Comparison of ENCODE assay signal across 12 cellular contexts in genomic region chr3:70308760-70309159, GRCh38. TPM values are rescaled to one million over a fixed set of nuclear protein-coding genes. Genes with fewer than 3 reads are reported as not detected.
DNase-seq lines count a peak whose midpoint lies in the region; ATAC-seq and TF ChIP-seq lines count a peak whose summit lies in the region.
"Had no signal": no experiment of that assay in that cellular context is flagged by ENCODE, and none has a peak within 500 bp of the region (broad histone marks: within the 10 kb centered on the region; RNA-seq: fewer than 3 reads in every experiment).

No MANE protein-coding gene starts in this region.

- H4K20me1 ChIP-seq in OCI-LY1 (ENCODE audit: insufficient read depth, low read length), result no peaks in the 10 kb centered on the region

- DNase-seq in NCI-H748 (lab: John Stamatoyannopoulos, UW; ENCODE audit: unreplicated experiment) (peak; percentile 15), NCI-H748 treated with DMSO at 0.1 percent for 48 hours (lab: John Stamatoyannopoulos, UW) (no peak), foreskin keratinocyte (no peak), testis (peak; percentile 24), SKM-1 treated with dmso at 0.1 percent for 144 hours (lab: John Stamatoyannopoulos, UW; ENCODE audit: unreplicated experiment) (no peak), ascending aorta (ENCODE audit: low spot score in 2 of 2) (no peak)
- DNase-seq: activated naive CD8-positive, alpha-beta T cell treated with anti-CD3 and anti-CD28 coated beads, Interleukin-2, amount 10 ng/mL, durations not matched to agents 7 days and 5 days; heart left ventricle; NCI-H1694; T-helper 2 cell had no signal

- no peaks in the 10 kb centered on the region for H3K79me2 ChIP-seq in OCI-LY1 (ENCODE audit: insufficient read depth, low read length)

- no peak overlapping the region for H3K4me2 ChIP-seq in OCI-LY1 (ENCODE audit: low read length)

- H3K9me3 ChIP-seq in OCI-LY1 (ENCODE audit: low read length) (no peaks in the 10 kb centered on the region), testis (no peaks in the 10 kb centered on the region), ascending aorta (no peaks in the 10 kb centered on the region)
- H3K9me3 ChIP-seq: heart left ventricle had no signal

- no peak overlapping the region for H3K9ac ChIP-seq in OCI-LY1 (ENCODE audit: low read length)

- 54 to 66% methylated on average over 3 of the region's 3 CpGs for WGBS in testis, 2 donors

- no peak overlapping the region for H2AFZ ChIP-seq in OCI-LY1 (ENCODE audit: low read length)

- ATAC-seq in foreskin keratinocyte (no peak), HG02678 (IDR thresholded peaks at IDR 0.05; ENCODE audit: unreplicated experiment) (no peak)
- ATAC-seq: heart left ventricle had no signal

- H3K36me3 ChIP-seq in OCI-LY1 (ENCODE audit: insufficient read depth, low read length) (no peaks in the 10 kb centered on the region), testis (ENCODE audit: low read depth, missing control alignments) (no peaks in the 10 kb centered on the region), ascending aorta (no peaks in the 10 kb centered on the region)
- H3K36me3 ChIP-seq: heart left ventricle had no signal

- H3F3A ChIP-seq in OCI-LY1 (ENCODE audit: insufficient read depth, low read length), result no peaks in the 10 kb centered on the region

- no peak for TF ChIP-seq POLR2A in testis (IDR thresholded peaks at IDR 0.05)

- TF ChIP-seq CTCF in OCI-LY1 (IDR thresholded peaks at IDR 0.05; ENCODE audit: low read length) (peak; percentile 12; the same call in 1 of the 2 replicates), foreskin keratinocyte (conservative IDR thresholded peaks at IDR 0.05) (peak; percentile 26), testis (IDR thresholded peaks at IDR 0.05) (no peak), ascending aorta (IDR thresholded peaks at IDR 0.05) (no peak)

- intact Hi-C loops in testis (cut with DNase I; ENCODE audit: low total_unique reads), result no loop called here
- intact Hi-C loops in ascending aorta (cut with DNase I), result no loop called here

- H3K27ac ChIP-seq in OCI-LY1 (ENCODE audit: low read depth, low read length, poor library complexity, severe bottlenecking), result no peak overlapping the region
- H3K27ac ChIP-seq in foreskin keratinocyte, result no peak overlapping the region
- no peak overlapping the region for H3K27ac ChIP-seq in testis
- H3K27ac ChIP-seq in ascending aorta, result no peak overlapping the region
- H3K27ac ChIP-seq: heart left ventricle had no signal

- H3K9me2 ChIP-seq in OCI-LY1 (ENCODE audit: low read depth, low read length), result no peaks in the 10 kb centered on the region

- H3K4me3 ChIP-seq in OCI-LY1 (ENCODE audit: low read depth, low read length, poor library complexity, severe bottlenecking), result no peak overlapping the region
- no peak overlapping the region for H3K4me3 ChIP-seq in testis
- no peak overlapping the region for H3K4me3 ChIP-seq in ascending aorta
- H3K4me3 ChIP-seq: heart left ventricle had no signal

- no peaks in the 10 kb centered on the region for H3K4me1 ChIP-seq in OCI-LY1 (ENCODE audit: insufficient read depth, low read length, severe bottlenecking)
- H3K4me1 ChIP-seq in foreskin keratinocyte, result no peaks in the 10 kb centered on the region
- H3K4me1 ChIP-seq in testis, result no peaks in the 10 kb centered on the region
- H3K4me1 ChIP-seq in ascending aorta, result peaks cover 0 to 3% of the 10 kb centered on the region in 2 donors
- H3K4me1 ChIP-seq: heart left ventricle had no signal

- no peaks in the 10 kb centered on the region for H3K27me3 ChIP-seq in OCI-LY1 (ENCODE audit: insufficient read depth, low read length)
- no peaks in the 10 kb centered on the region for H3K27me3 ChIP-seq in foreskin keratinocyte
- H3K27me3 ChIP-seq in testis, result no peaks in the 10 kb centered on the region
- H3K27me3 ChIP-seq in ascending aorta, result no peaks in the 10 kb centered on the region

RNA-seq across cellular contexts. Expression of gene MDFIC2, which starts 3.7 kb away (rescaled TPM):
- total RNA-seq in foreskin keratinocyte (not detected in 2 replicates), testis (not detected), ascending aorta (not detected)
- polyA plus RNA-seq in foreskin keratinocyte (not detected in 2 replicates), testis (ENCODE audit: insufficient read depth, low read depth, low replicate concordance) (not detected)
- total RNA-seq: activated naive CD8-positive, alpha-beta T cell treated with anti-CD3 and anti-CD28 coated beads, Interleukin-2, amount 10 ng/mL, durations not matched to agents 7 days and 5 days; heart left ventricle had no signal
- polyA plus RNA-seq: heart left ventricle had no signal

Comparison
In these comparisons a context has a peak if more than half of its experiments do, and no peak if none do; other contexts are left out.
1. DNase-seq: peak in NCI-H748 (single experiment) and testis (single experiment); none in NCI-H748 treated with DMSO at 0.1 percent for 48 hours (single experiment), foreskin keratinocyte (0 of 2), SKM-1 treated with dmso at 0.1 percent for 144 hours (single experiment) and ascending aorta (0 of 2).
2. CTCF ChIP-seq: peak in OCI-LY1 (single experiment) and foreskin keratinocyte (single experiment); none in testis (0 of 3) and ascending aorta (0 of 3).